14 cellular contexts compared by ENCODE assay signal in genomic region chr3:152497457-152497856, GRCh38.
A peak's percentile ranks its signal among the peaks of the same experiment; 100 is the strongest.
DNase-seq lines count a peak whose midpoint lies in the region; ATAC-seq, FAIRE-seq and TF ChIP-seq lines count a peak whose summit lies in the region.
"Had no signal": no experiment of that assay in that cellular context is flagged by ENCODE, and none has a peak within 500 bp of the region (broad histone marks: within the 10 kb centered on the region; RNA-seq: fewer than 3 reads in every experiment).

No MANE protein-coding gene starts in this region.

- BruUV-seq in IMR-90 (replicated peaks; lab: Mats Ljungman, UMichigan) (no TSS peak), endothelial cell of umbilical vein (replicated peaks; lab: Mats Ljungman, UMichigan) (no TSS peak)

- H3K9me1 ChIP-seq in IMR-90 (ENCODE audit: insufficient read depth, low read length) (no peaks in the 10 kb centered on the region), endothelial cell of umbilical vein (replicated peaks; ENCODE audit: control insufficient read depth, extremely low read depth, insufficient read depth, low read length) (no peaks in the 10 kb centered on the region)

- H3K27me3 ChIP-seq in IMR-90 (ENCODE audit: control insufficient read depth, insufficient read depth, low read length) (no peaks in the 10 kb centered on the region), endothelial cell of umbilical vein (ENCODE audit: control insufficient read depth in 2 of 2, insufficient read depth in 2 of 2, low read length in 2 of 2) (no peaks in the 10 kb centered on the region)
- H3K27me3 ChIP-seq: cardiac muscle cell had no signal

- no peak for FAIRE-seq in endothelial cell of umbilical vein (lab: Jason Lieb, UNC)
- FAIRE-seq: keratinocyte had no signal

- DNase-seq in AG20443 (ENCODE audit: low spot score) = peak; percentile 30
- peak; percentile 24 for DNase-seq in IMR-90
- peak; percentile 31 for DNase-seq in endothelial cell of umbilical vein (ENCODE audit: low read depth, low spot score)
- DNase-seq in omental fat pad (ENCODE audit: low spot score) = no peak
- no peak for DNase-seq in HuH-7.5 (ENCODE audit: low spot score)
- no peak for DNase-seq in KG1 (lab: John Stamatoyannopoulos, UW)
- DNase-seq in T-helper 2 cell = no peak
- DNase-seq in amniotic stem cell (lab: John Stamatoyannopoulos, UW) = no peak
- DNase-seq: activated CD4-positive, CD25-positive, alpha-beta regulatory T cell; BE2C; natural killer cell; NCI-H510A had no signal

- no peak overlapping the region for H2BK15ac ChIP-seq in IMR-90 (ENCODE audit: low read depth, low read length)

- H4K20me1 ChIP-seq in IMR-90 (ENCODE audit: insufficient read depth, low read length) = no peaks in the 10 kb centered on the region
- H4K20me1 ChIP-seq in endothelial cell of umbilical vein (replicated peaks; ENCODE audit: control insufficient read depth, extremely low read depth, insufficient read depth, low read length) = no peaks in the 10 kb centered on the region

- H3K9me3 ChIP-seq in IMR-90 (ENCODE audit: control insufficient read depth, insufficient read depth, low read length) (no peaks in the 10 kb centered on the region), endothelial cell of umbilical vein (replicated peaks; ENCODE audit: control insufficient read depth, insufficient read depth, low read length) (no peaks in the 10 kb centered on the region)
- H3K9me3 ChIP-seq: BE2C had no signal

- 42% methylated on average over 2 of the region's 3 CpGs; no CpG with 5 or more reads in 1 of the 2 experiments for WGBS in IMR-90 (ENCODE audit: extremely low coverage in 2 of 2, insufficient read length in 1 of 2), 2 experiments

- dilution Hi-C loops in IMR-90 (cut with HindIII; ENCODE audit: low sequenced_read_pairs, unreplicated experiment) (no loop called here), endothelial cell of umbilical vein (cut with MboI; ENCODE audit: extremely low pct_ligation_motif_present, low sequenced_read_pairs) (no loop called here)

- H3K27ac ChIP-seq in IMR-90 (ENCODE audit: insufficient read depth, low read length) (no peak overlapping the region), endothelial cell of umbilical vein (ENCODE audit: insufficient read depth, low read depth, low read length) (no peak overlapping the region)
- H3K27ac ChIP-seq: cardiac muscle cell had no signal

- TF ChIP-seq CTCF in IMR-90 (conservative IDR thresholded peaks at IDR 0.05; ENCODE audit: low read depth, low read length) (no peak), endothelial cell of umbilical vein (IDR thresholded peaks at IDR 0.05; ENCODE audit: extremely low read depth in 1 of 2, insufficient read depth in 1 of 2, low read depth in 1 of 2, low read length in 2 of 2) (no peak), omental fat pad (IDR thresholded peaks at IDR 0.05) (no peak)

- H3K4me1 ChIP-seq in IMR-90 (ENCODE audit: control insufficient read depth, insufficient read depth, low read length) (no peaks in the 10 kb centered on the region), endothelial cell of umbilical vein (ENCODE audit: control insufficient read depth, extremely low read depth, insufficient read depth, low read length) (peaks cover 16% of the 10 kb centered on the region)
- H3K4me1 ChIP-seq: BE2C had no signal

- no peak overlapping the region for H2BK5ac ChIP-seq in IMR-90 (ENCODE audit: low read depth, low read length, poor library complexity, severe bottlenecking)

- H3K18ac ChIP-seq in IMR-90 (ENCODE audit: low read depth, low read length) = no peak overlapping the region

- POLR2A ChIA-PET in IMR-90 (lab: Charles Lee; ENCODE audit: unreplicated experiment) (no interaction called here), endothelial cell of umbilical vein (lab: Charles Lee) (no interaction called here)

- H2AK5ac ChIP-seq in IMR-90 (ENCODE audit: low read depth, low read length) = no peak overlapping the region

- no peaks in the 10 kb centered on the region for H3K36me3 ChIP-seq in IMR-90 (ENCODE audit: control insufficient read depth, insufficient read depth, low read length)
- no peaks in the 10 kb centered on the region for H3K36me3 ChIP-seq in endothelial cell of umbilical vein (ENCODE audit: control insufficient read depth in 2 of 2, extremely low read depth in 1 of 2, insufficient read depth in 2 of 2, low read length in 2 of 2)
- H3K36me3 ChIP-seq: BE2C, cardiac muscle cell had no signal

- H3K23ac ChIP-seq in IMR-90 (ENCODE audit: low read depth, low read length) = no peak overlapping the region

- H3K4me3 ChIP-seq in IMR-90 (ENCODE audit: insufficient read depth, low read depth, low read length) (no peak overlapping the region), endothelial cell of umbilical vein (replicated peaks in 1 of 3; ENCODE audit: insufficient read depth in 1 of 3, low read depth in 1 of 3, low read length in 3 of 3) (no peak overlapping the region)
- H3K4me3 ChIP-seq: cardiac muscle cell had no signal

- no peak overlapping the region for H4K91ac ChIP-seq in IMR-90 (ENCODE audit: insufficient read depth, low read depth, low read length)

- H3K79me2 ChIP-seq in endothelial cell of umbilical vein (ENCODE audit: control insufficient read depth, insufficient read depth, low read length) = no peaks in the 10 kb centered on the region

- no peak overlapping the region for H2BK20ac ChIP-seq in IMR-90 (ENCODE audit: low read depth, low read length)

- H3K4ac ChIP-seq in IMR-90 (ENCODE audit: low read depth, low read length) = no peak overlapping the region

- no peak overlapping the region for H2AK9ac ChIP-seq in IMR-90 (replicated peaks; ENCODE audit: low read depth, low read length, poor library complexity)

- H4K8ac ChIP-seq in IMR-90 (ENCODE audit: low read depth in 2 of 2, low read length in 2 of 2) = no peak overlapping the region

- TF ChIP-seq POLR2A in IMR-90 (IDR thresholded peaks at IDR 0.05; ENCODE audit: low read depth, low read length) = no peak
- TF ChIP-seq POLR2A in endothelial cell of umbilical vein (IDR thresholded peaks at IDR 0.05; ENCODE audit: low read depth, low read length) = no peak

- no peak overlapping the region for H4K5ac ChIP-seq in IMR-90 (ENCODE audit: low read depth, low read length)

- intact Hi-C loops in IMR-90 (cut with micrococcal nuclease) = no loop called here
- intact Hi-C loops in endothelial cell of umbilical vein (cut with micrococcal nuclease) = no loop called here

- H3K9ac ChIP-seq in IMR-90 (ENCODE audit: low read depth, low read length) (no peak overlapping the region), endothelial cell of umbilical vein (replicated peaks; ENCODE audit: extremely low read depth, insufficient read depth, low read length) (no peak overlapping the region)

- H3K14ac ChIP-seq in IMR-90 (replicated peaks; ENCODE audit: low read depth, low read length) = no peak overlapping the region

- in situ Hi-C loops in IMR-90 (cut with MboI; ENCODE audit: low sequenced_read_pairs) = no loop called here

- H2AFZ ChIP-seq in IMR-90 (replicated peaks; ENCODE audit: low read length, poor library complexity) (no peak overlapping the region), endothelial cell of umbilical vein (ENCODE audit: low read depth, low read length) (no peak overlapping the region)

- H2BK120ac ChIP-seq in IMR-90 (ENCODE audit: low read depth, low read length) = no peak overlapping the region

- H3K4me2 ChIP-seq in IMR-90 (ENCODE audit: low read depth, low read length) (peak overlapping the region; percentile 79), endothelial cell of umbilical vein (ENCODE audit: insufficient read depth, low read length) (no peak overlapping the region)

- ATAC-seq in IMR-90 (ENCODE audit: low read depth) (peak; percentile 35), omental fat pad (ENCODE audit: low FRiP score) (peak; percentile 89)
- ATAC-seq: natural killer cell had no signal

- no peak overlapping the region for H3K56ac ChIP-seq in IMR-90 (ENCODE audit: extremely low read depth, insufficient read depth, low read length)

- no peaks in the 10 kb centered on the region for H3K79me1 ChIP-seq in IMR-90 (ENCODE audit: low read depth in 1 of 2, low read length in 2 of 2)

- CTCF ChIA-PET in IMR-90 (lab: Yijun Ruan, JAX) = interaction anchor here (0.9 kb wide), 1 partner anchor 17 kb away, joined by 3 read pairs; no protein-coding TSS in a partner anchor
- CTCF ChIA-PET in endothelial cell of umbilical vein (lab: Charles Lee) = interaction anchor here (0.9 to 1.9 kb wide), 3 partner anchors 10 to 27 kb away, joined by 3 to 8 read pairs (median 8); no protein-coding TSS in a partner anchor

- no peak for TF ChIP-seq RAD21 in IMR-90 (IDR thresholded peaks at IDR 0.05; ENCODE audit: low read length)

TF ChIP-seq in IMR-90, 13 proteins besides CTCF, POLR2A, EP300 and RAD21:
- TF ChIP-seq CEBPB (IDR thresholded peaks at IDR 0.05; ENCODE audit: low read depth, low read length) (peak; percentile 38; the same call in 1 of the 2 replicates), ELK1 (IDR thresholded peaks at IDR 0.05; ENCODE audit: borderline replicate concordance, low read depth, low read length) (no peak)

TF ChIP-seq in endothelial cell of umbilical vein, 7 proteins besides CTCF, POLR2A, EP300 and RAD21:
- TF ChIP-seq MYC (IDR thresholded peaks at IDR 0.05; ENCODE audit: low read depth, low read length) (no peak), EZH2 (IDR thresholded peaks at IDR 0.05; ENCODE audit: borderline replicate concordance, low read depth, low read length, severe bottlenecking) (no peak), POLR2AphosphoS5 (IDR thresholded peaks at IDR 0.05; ENCODE audit: insufficient read depth, low read depth, low read length) (no peak), FOS (IDR thresholded peaks at IDR 0.05; ENCODE audit: borderline replicate concordance, insufficient read depth, low read length) (no peak), JUN (IDR thresholded peaks at IDR 0.05; ENCODE audit: borderline replicate concordance, insufficient read depth, insufficient read length, low read depth) (no peak)
TF ChIP-seq in endothelial cell of umbilical vein: peak in this region for 0.

Comparison
In these comparisons a context has a peak if more than half of its experiments do, and no peak if none do; other contexts are left out.
1. DNase-seq: peak in AG20443 (single experiment), IMR-90 (single experiment) and endothelial cell of umbilical vein (single experiment); none in omental fat pad (single experiment), HuH-7.5 (single experiment), KG1 (single experiment), T-helper 2 cell (0 of 5) and amniotic stem cell (single experiment).